In genomic region chr3:170330366-170330765, GRCh38 we compare ENCODE assay signal across 12 cellular contexts. TPM values are rescaled to one million over a fixed set of nuclear protein-coding genes. Genes with fewer than 3 reads are reported as not detected.
DNase-seq lines count a peak whose midpoint lies in the region; ATAC-seq and TF ChIP-seq lines count a peak whose summit lies in the region.
"Had no signal": no experiment of that assay in that cellular context is flagged by ENCODE, and none has a peak within 500 bp of the region (broad histone marks: within the 10 kb centered on the region; RNA-seq: fewer than 3 reads in every experiment).

No MANE protein-coding gene starts in this region.

- peak; percentile 51 for ATAC-seq in body of pancreas
- no peak for ATAC-seq in memory B cell (ENCODE audit: low read depth)
- ATAC-seq in HG03469 (IDR thresholded peaks at IDR 0.05; ENCODE audit: unreplicated experiment): no peak
- ATAC-seq: effector memory CD8-positive, alpha-beta T cell; WTC11 had no signal

- TF ChIP-seq POLR2A in body of pancreas (IDR thresholded peaks at IDR 0.05): no peak

- 66 to 78% methylated on average over 5 of the region's 5 CpGs for WGBS in body of pancreas, 2 donors

- H3K27me3 ChIP-seq in HUES48 (ENCODE audit: control insufficient read depth, insufficient read depth, low read length): no peaks in the 10 kb centered on the region
- no peaks in the 10 kb centered on the region for H3K27me3 ChIP-seq in body of pancreas
- H3K27me3 ChIP-seq: tibial nerve had no signal

- no peaks in the 10 kb centered on the region for H3K4me1 ChIP-seq in HUES48 (ENCODE audit: control insufficient read depth, insufficient read depth, low read length)
- peaks cover 11% of the 10 kb centered on the region for H3K4me1 ChIP-seq in body of pancreas
- H3K4me1 ChIP-seq: tibial nerve had no signal

- H3K4me3 ChIP-seq in HUES48 (ENCODE audit: low read depth, low read length) (no peak overlapping the region), body of pancreas (no peak overlapping the region)
- H3K4me3 ChIP-seq: tibial nerve had no signal

- H3K27me3 Mint-ChIP-seq in memory B cell: no peaks in the 10 kb centered on the region

- no peak overlapping the region for H3K4me3 Mint-ChIP-seq in memory B cell
- H3K4me3 Mint-ChIP-seq: effector memory CD8-positive, alpha-beta T cell; WTC11 had no signal

- H3K36me3 ChIP-seq in HUES48 (ENCODE audit: control insufficient read depth, insufficient read depth, low read length) (no peaks in the 10 kb centered on the region), body of pancreas (replicated peaks in 1 of 2; ENCODE audit: insufficient read depth in 1 of 2, low read depth in 2 of 2) (no peaks in the 10 kb centered on the region)
- H3K36me3 ChIP-seq: tibial nerve had no signal

- H3K27ac ChIP-seq in HUES48 (ENCODE audit: low read depth, low read length) (peak overlapping the region; percentile 54), body of pancreas (peak overlapping the region in 3 of 4 donors; percentile 12 to 34 (median 25))
- H3K27ac ChIP-seq: parathyroid adenoma, tibial nerve had no signal

- intact Hi-C loops in body of pancreas (cut with DNase I): no loop called here

- TF ChIP-seq CTCF in body of pancreas (IDR thresholded peaks at IDR 0.05): no peak

- DNase-seq in DMS53 treated with DMSO at 0.1 percent for 48 hours (lab: John Stamatoyannopoulos, UW; ENCODE audit: unreplicated experiment) (peak; percentile 29), body of pancreas (peak in 3 of 4 donors; percentile 19 to 78 (median 40)), memory B cell (ENCODE audit: low spot score in 2 of 2) (no peak), NCI-H2081 treated with DMSO at 0.1 percent for 48 hours (lab: John Stamatoyannopoulos, UW) (no peak), activated T-cell treated with anti-CD3 and anti-CD28 coated beads for 4 hours (no peak), NOMO-1 (lab: John Stamatoyannopoulos, UW; ENCODE audit: unreplicated experiment in 2 of 2) (no peak)
- DNase-seq: effector memory CD8-positive, alpha-beta T cell had no signal

- no peak overlapping the region for H3K9ac ChIP-seq in HUES48 (ENCODE audit: low read depth, low read length)
- H3K9ac ChIP-seq: parathyroid adenoma had no signal

- H3K9me3 Mint-ChIP-seq in memory B cell: peaks cover 1% of the 10 kb centered on the region
- H3K9me3 Mint-ChIP-seq: effector memory CD8-positive, alpha-beta T cell had no signal

- peak overlapping the region; percentile 38 for H3K27ac Mint-ChIP-seq in memory B cell
- H3K27ac Mint-ChIP-seq: effector memory CD8-positive, alpha-beta T cell; WTC11 had no signal

- H3K36me3 Mint-ChIP-seq in memory B cell: no peaks in the 10 kb centered on the region

- H3K4me1 Mint-ChIP-seq in memory B cell: peaks cover 6% of the 10 kb centered on the region

- peaks cover 11% of the 10 kb centered on the region for H3K9me3 ChIP-seq in HUES48 (ENCODE audit: control insufficient read depth, insufficient read depth, low read length)
- no peaks in the 10 kb centered on the region for H3K9me3 ChIP-seq in body of pancreas

RNA-seq across cellular contexts. Expression of gene SKIL, which starts 27.1 kb away (rescaled TPM):
- total RNA-seq in body of pancreas: 10 to 100 TPM; 17.5 to 22.6 TPM

Comparison
In these comparisons a context has a peak if more than half of its experiments do, and no peak if none do; other contexts are left out.
1. DNase-seq: peak in DMS53 treated with DMSO at 0.1 percent for 48 hours (single experiment) and body of pancreas (3 of 4); none in memory B cell (0 of 2), NCI-H2081 treated with DMSO at 0.1 percent for 48 hours (single experiment), activated T-cell treated with anti-CD3 and anti-CD28 coated beads for 4 hours (single experiment) and NOMO-1 (0 of 2).